30 cellular contexts compared by ENCODE assay signal in the genomic region with DNA sequence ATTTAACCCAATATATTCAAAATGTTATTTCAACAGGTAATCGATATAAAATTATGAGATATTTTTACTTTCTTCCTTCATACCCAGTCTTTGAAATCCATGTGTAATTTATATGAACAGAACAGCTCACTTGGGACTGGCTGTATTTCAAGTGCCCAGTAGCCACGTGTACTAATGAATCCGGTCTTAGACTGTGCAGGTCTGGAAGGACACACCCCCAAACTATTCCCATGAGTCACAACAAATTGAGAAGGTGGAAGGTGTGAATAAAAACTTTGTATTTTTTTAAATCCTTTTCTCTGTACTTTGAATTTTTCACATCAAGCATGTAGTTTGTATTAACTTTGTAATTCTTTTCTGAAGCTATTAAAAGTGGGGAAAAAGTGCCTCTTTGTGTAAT. TPM values are rescaled to one million over a fixed set of nuclear protein-coding genes. Genes with fewer than 3 reads are reported as not detected.
DNase-seq lines count a peak whose midpoint lies in the region; ATAC-seq and TF ChIP-seq lines count a peak whose summit lies in the region.
"Had no signal": no experiment of that assay in that cellular context is flagged by ENCODE, and none has a peak within 500 bp of the region (broad histone marks: within the 10 kb centered on the region; RNA-seq: fewer than 3 reads in every experiment).

No MANE protein-coding gene starts in this region.

- no peaks in the 10 kb centered on the region for H4K20me1 ChIP-seq in PC-3 (ENCODE audit: low read length)

- H3K27me3 ChIP-seq in Caco-2 (replicated peaks; ENCODE audit: control insufficient read depth, insufficient read depth, low read length) (no peaks in the 10 kb centered on the region), PC-3 (ENCODE audit: low read length) (no peaks in the 10 kb centered on the region), left lung (no peaks in the 10 kb centered on the region)
- H3K27me3 ChIP-seq: BE2C, colonic mucosa had no signal

- no peaks in the 10 kb centered on the region for H3K9me2 ChIP-seq in PC-3 (replicated peaks; ENCODE audit: low read length)

- no peak for TF ChIP-seq CTCF in Caco-2 (IDR thresholded peaks at IDR 0.05; ENCODE audit: insufficient read depth in 1 of 2, low read depth in 1 of 2, low read length in 1 of 2, severe bottlenecking in 1 of 2, unreplicated experiment in 1 of 2)
- TF ChIP-seq CTCF in PC-3 (conservative IDR thresholded peaks at IDR 0.05; ENCODE audit: low read depth, low read length), result no peak
- TF ChIP-seq CTCF in left lung (IDR thresholded peaks at IDR 0.05), result no peak

- BruUV-seq in Caco-2 (replicated peaks; lab: Mats Ljungman, UMichigan), result no TSS peak
- no TSS peak for BruUV-seq in PC-3 (replicated peaks; lab: Mats Ljungman, UMichigan)

- ATAC-seq in PC-3, result peak; percentile 61; the same call in 1 of the 2 replicates
- peak; percentile 48 for ATAC-seq in left lung
- ATAC-seq: activated CD4-positive, CD25-positive, alpha-beta regulatory T cell treated with anti-CD3 and anti-CD28 coated beads, Interleukin-2, amount 50 U/mL, for 24 hours; activated CD8-positive, alpha-beta T cell treated with anti-CD3 and anti-CD28 coated beads for 36 hours; GM12878; T-cell had no signal

- POLR2A ChIA-PET in Caco-2 (lab: Charles Lee) (no interaction called here), PC-3 (lab: Charles Lee; ENCODE audit: unreplicated experiment) (interaction anchor here (0.6 kb wide), 1 partner anchor 35 kb away, joined by 4 read pairs; no protein-coding TSS in a partner anchor)

- H3K27me3 Mint-ChIP-seq in Caco-2 (ENCODE audit: insufficient read depth, unreplicated experiment), result no peaks in the 10 kb centered on the region
- H3K27me3 Mint-ChIP-seq: activated CD8-positive, alpha-beta T cell treated with anti-CD3 and anti-CD28 coated beads for 36 hours; T-cell had no signal

- DNase-seq in Caco-2 (no peak), PC-3 (peak; percentile 62), epithelial cell of prostate (ENCODE audit: low read depth, low spot score) (peak; percentile 62), left lung (no peak), mesenteric fat pad (ENCODE audit: low spot score) (no peak), NCI-H1092 treated with DMSO at 0.1 percent for 48 hours (lab: John Stamatoyannopoulos, UW) (no peak), NCI-H1105 treated with DMSO at 0.1 percent for 48 hours (lab: John Stamatoyannopoulos, UW) (no peak)
- no peak for DNase-seq in stimulated activated naive CD4-positive, alpha-beta T cell (lab: John Stamatoyannopoulos, UW)
- DNase-seq: activated CD8-positive, alpha-beta T cell treated with anti-CD3 and anti-CD28 coated beads for 36 hours; activated effector memory CD4-positive, alpha-beta T cell treated with anti-CD3 and anti-CD28 coated beads, Interleukin-2, amount 50 U/mL, for 16 hours; activated T-cell treated with anti-CD3 and anti-CD28 coated beads for 4 hours; BE2C; colonic mucosa; IMR-90; mesenchymal stem cell; MM.1S; NCI-H1436; NCI-H2107; SIG-M5; stimulated activated CD4-positive, alpha-beta T cell treated with anti-CD3 and anti-CD28 coated beads, Interleukin-1b, Interleukin-23, amount 100 ng/mL, for 48 hours; substantia nigra; T-cell had no signal

- H3K36me3 Mint-ChIP-seq in Caco-2 (ENCODE audit: insufficient read depth, unreplicated experiment), result no peaks in the 10 kb centered on the region

- no peak overlapping the region for H3K4me3 Mint-ChIP-seq in Caco-2 (ENCODE audit: unreplicated experiment)
- H3K4me3 Mint-ChIP-seq: activated CD8-positive, alpha-beta T cell treated with anti-CD3 and anti-CD28 coated beads for 36 hours; T-cell had no signal

- no peak overlapping the region for H3K27ac ChIP-seq in PC-3 (ENCODE audit: low read length)
- H3K27ac ChIP-seq in epithelial cell of prostate, result peak overlapping the region; percentile 74
- no peak overlapping the region for H3K27ac ChIP-seq in left lung
- H3K27ac ChIP-seq: colonic mucosa, PC-9 had no signal

- intact Hi-C loops in Caco-2 (cut with micrococcal nuclease; ENCODE audit: unreplicated experiment) (no loop called here), PC-3 (cut with micrococcal nuclease) (no loop called here), left lung (cut with DNase I) (no loop called here)

- H3K9me3 Mint-ChIP-seq in Caco-2 (ENCODE audit: unreplicated experiment), result no peaks in the 10 kb centered on the region
- H3K9me3 Mint-ChIP-seq: activated CD8-positive, alpha-beta T cell treated with anti-CD3 and anti-CD28 coated beads for 36 hours; T-cell had no signal

- H3K4me2 ChIP-seq in PC-3 (ENCODE audit: low read length), result no peak overlapping the region
- H3K4me2 ChIP-seq: PC-9 had no signal

- CTCF ChIA-PET in Caco-2 (lab: Charles Lee), result interaction anchor here (1.4 kb wide), 1 partner anchor 39 kb away, joined by 3 read pairs; no protein-coding TSS in a partner anchor
- CTCF ChIA-PET in PC-3 (lab: Charles Lee), result no interaction called here

- peaks cover 44% of the 10 kb centered on the region for H3K4me1 ChIP-seq in Caco-2
- H3K4me1 ChIP-seq in PC-3 (ENCODE audit: insufficient read depth, low read length), result peaks cover 21% of the 10 kb centered on the region
- no peaks in the 10 kb centered on the region for H3K4me1 ChIP-seq in left lung
- H3K4me1 ChIP-seq: BE2C, HAP-1 had no signal

- H3K79me2 ChIP-seq in PC-3 (ENCODE audit: low read length), result no peaks in the 10 kb centered on the region

- H3K36me3 ChIP-seq in Caco-2 (ENCODE audit: control insufficient read depth, insufficient read depth, low read length), result no peaks in the 10 kb centered on the region
- H3K36me3 ChIP-seq in PC-3 (ENCODE audit: low read depth, low read length), result no peaks in the 10 kb centered on the region
- H3K36me3 ChIP-seq in left lung, result peaks cover 0 to 4% of the 10 kb centered on the region in 2 donors
- H3K36me3 ChIP-seq: BE2C, colonic mucosa, HAP-1 had no signal

- H3K27ac Mint-ChIP-seq in Caco-2 (ENCODE audit: unreplicated experiment), result peak overlapping the region; percentile 72
- H3K27ac Mint-ChIP-seq: activated CD8-positive, alpha-beta T cell treated with anti-CD3 and anti-CD28 coated beads for 36 hours; T-cell had no signal

- no peak overlapping the region for H2AFZ ChIP-seq in PC-3 (ENCODE audit: low read length)
- H2AFZ ChIP-seq: PC-9 had no signal

- H3F3A ChIP-seq in PC-3 (ENCODE audit: low read length, unreplicated experiment), result no peaks in the 10 kb centered on the region

- H3K4me3 ChIP-seq in Caco-2 (ENCODE audit: low read depth, low read length) (no peak overlapping the region), PC-3 (ENCODE audit: low read length) (no peak overlapping the region), left lung (no peak overlapping the region)
- H3K4me3 ChIP-seq: colonic mucosa, GM12878, HAP-1, PC-9 had no signal

- H3K9me3 ChIP-seq in Caco-2 (no peaks in the 10 kb centered on the region), PC-3 (ENCODE audit: low read length) (no peaks in the 10 kb centered on the region), left lung (no peaks in the 10 kb centered on the region)
- H3K9me3 ChIP-seq: BE2C, colonic mucosa, HAP-1 had no signal

- peaks cover 41% of the 10 kb centered on the region for H3K4me1 Mint-ChIP-seq in Caco-2 (ENCODE audit: low read depth, unreplicated experiment)
- H3K4me1 Mint-ChIP-seq: T-cell had no signal

- no peak overlapping the region for H3K9ac ChIP-seq in PC-3 (ENCODE audit: low read length)

RNA-seq across cellular contexts. Expression of gene UNC5CL, which starts 2.8 kb away (rescaled TPM):
- total RNA-seq in Caco-2 (2022) (4.5 and 5.5 TPM in 2 replicates), PC-3 (2014; rRNA removed) (0.58 and 1.4 TPM in 2 replicates), left lung (1 to 10 TPM; 2.3 to 3.1 TPM), mesenteric fat pad (0.48 TPM)
- total RNA-seq: IMR-90 had no signal

RNA-seq across cellular contexts. Expression of gene TSPO2, which starts 6.1 kb away (rescaled TPM):
- total RNA-seq in Caco-2 (2022), result 0.49 and 0.61 TPM in 2 replicates
- total RNA-seq in PC-3 (2014; rRNA removed), result not detected in 2 replicates
- total RNA-seq in left lung, result not detected
- total RNA-seq in mesenteric fat pad, result not detected
- total RNA-seq: activated CD8-positive, alpha-beta T cell treated with anti-CD3 and anti-CD28 coated beads for 36 hours; colonic mucosa; fibroblast of lung; GM12878; IMR-90; NCI-H460; PC-9; pulmonary artery endothelial cell; T-cell; urinary bladder had no signal

RNA-seq across cellular contexts. Expression of gene APOBEC2, which starts 16.8 kb away (rescaled TPM):
- total RNA-seq in Caco-2 (2022), result 2.5 and 4.8 TPM in 2 replicates
- not detected in 2 replicates for total RNA-seq in PC-3 (2014; rRNA removed)
- under 1 TPM in 1 of 2 donors, not detected in 1; 0.29 TPM for total RNA-seq in left lung
- not detected for total RNA-seq in mesenteric fat pad
- total RNA-seq: activated CD8-positive, alpha-beta T cell treated with anti-CD3 and anti-CD28 coated beads for 36 hours; fibroblast of lung; GM12878; IMR-90; NCI-H460; PC-9; pulmonary artery endothelial cell; T-cell had no signal

RNA-seq across cellular contexts. Expression of gene OARD1, which starts 36.0 kb away (rescaled TPM):
- total RNA-seq in Caco-2 (2022), result 35.5 and 38.0 TPM in 2 replicates
- 11.2 and 12.1 TPM in 2 replicates for total RNA-seq in PC-3 (2014; rRNA removed)
- total RNA-seq in left lung, result 10 to 100 TPM; 14.9 to 20.3 TPM
- total RNA-seq in mesenteric fat pad, result 12.2 TPM

RNA-seq across cellular contexts. Expression of gene NFYA, which starts 36.6 kb away (rescaled TPM):
- total RNA-seq in Caco-2 (2022), result 25.7 and 27.7 TPM in 2 replicates
- 31.7 and 32.9 TPM in 2 replicates for total RNA-seq in PC-3 (2014; rRNA removed)
- 10 to 100 TPM; 16.4 to 20.3 TPM for total RNA-seq in left lung
- 17.5 TPM for total RNA-seq in mesenteric fat pad

Comparison
In these comparisons a context has a peak if more than half of its experiments do, and no peak if none do; other contexts are left out.
1. DNase-seq: peak in PC-3 (single experiment) and epithelial cell of prostate (single experiment); none in Caco-2 (0 of 2), left lung (0 of 2), mesenteric fat pad (single experiment), stimulated activated naive CD4-positive, alpha-beta T cell (0 of 6), NCI-H1092 treated with DMSO at 0.1 percent for 48 hours (single experiment) and NCI-H1105 treated with DMSO at 0.1 percent for 48 hours (single experiment).